8 cellular contexts compared by ENCODE assay signal in the genomic region with DNA sequence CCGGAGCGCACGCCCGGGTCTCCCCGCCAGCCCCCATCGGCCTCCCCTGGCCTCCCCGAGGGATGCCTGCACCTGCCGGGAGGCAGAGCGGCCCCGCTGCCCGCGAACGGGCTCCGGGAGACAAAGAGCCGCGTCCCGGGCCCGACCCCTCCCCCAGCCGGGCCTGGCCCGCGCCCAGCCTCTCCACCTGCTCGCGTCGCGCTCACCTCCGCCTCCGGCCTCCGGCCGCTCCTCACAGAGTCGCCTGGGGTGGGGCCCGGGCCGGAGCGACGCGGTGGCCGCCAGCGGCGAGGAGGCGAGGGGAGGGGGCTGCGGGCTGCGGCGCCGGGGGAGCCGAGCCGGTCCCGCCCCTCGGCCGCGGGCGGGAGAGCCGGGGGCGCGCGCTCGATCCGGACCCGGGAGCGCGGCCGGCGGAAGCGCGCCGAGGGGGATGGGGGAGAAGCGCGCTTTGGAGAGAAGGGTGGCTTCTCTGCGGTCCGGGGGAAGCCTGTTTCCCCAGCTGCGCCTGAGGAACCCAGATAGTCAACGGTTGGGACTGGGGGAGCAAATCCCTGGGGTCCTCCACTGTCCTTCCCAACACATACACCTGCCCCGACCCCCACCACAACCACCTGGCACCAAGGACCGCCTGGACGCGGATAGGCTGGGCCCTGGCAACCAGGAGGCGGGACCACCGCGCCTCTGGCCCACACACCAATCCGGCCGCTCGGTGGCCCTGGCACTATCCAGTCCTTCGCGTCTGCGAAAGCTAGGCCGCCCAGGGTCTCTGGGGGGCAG. TPM values are rescaled to one million over a fixed set of nuclear protein-coding genes. Genes with fewer than 3 reads are reported as not detected.
DNase-seq lines count a peak whose midpoint lies in the region; ATAC-seq, FAIRE-seq and TF ChIP-seq lines count a peak whose summit lies in the region.

A gene (minus strand): TSS at position 311 of the 777 bp plus-strand sequence. CDS start 701 bp downstream, outside the sequence.

- no peak for FAIRE-seq in K562 (lab: Jason Lieb, UNC)

- WGBS in K562 (ENCODE audit: insufficient coverage, low coverage, missing lambda C conversion rate), result 77% methylated on average over 11 of the region's 84 CpGs

- POLR2A ChIA-PET in K562 (lab: Yijun Ruan, JAX), result no interaction called here

- H3K36me3 Mint-ChIP-seq in memory B cell, result peaks cover 5% of the 10 kb centered on the region

- CTCF ChIA-PET in K562 (lab: Yijun Ruan, JAX; ENCODE audit: low intra/inter-chr PET ratio), result interaction anchor here (0.6 kb wide), 1 partner anchor 21 kb away, joined by 3 read pairs; no protein-coding TSS in a partner anchor

- no peak within 1 kb of the TSS for H3K27ac Mint-ChIP-seq in memory B cell

- no peaks in the 10 kb centered on the region for H3K36me3 ChIP-seq in K562 (ENCODE audit: control insufficient read depth, insufficient read depth, low read length)

- peak within 1 kb of the TSS; percentile 59; the same call in 1 of the 2 replicates for H2AFZ ChIP-seq in K562 (ENCODE audit: low read depth, low read length)

- no peak for TF ChIP-seq EP300 in K562 (IDR thresholded peaks at IDR 0.05; ENCODE audit: low read length)

- BruUV-seq in K562 (replicated peaks; lab: Mats Ljungman, UMichigan), result no TSS peak

- H3K9me3 Mint-ChIP-seq in memory B cell, result peaks cover 7% of the 10 kb centered on the region

- peak within 1 kb of the TSS; percentile 46 for H3K4me2 ChIP-seq in K562 (ENCODE audit: insufficient read depth, low read length)

- peak within 1 kb of the TSS; percentile 39 for H3K4me3 Mint-ChIP-seq in memory B cell

- no peaks in the 10 kb centered on the region for H3K79me2 ChIP-seq in K562 (ENCODE audit: control insufficient read depth, insufficient read depth, low read length)

- H3K9me1 ChIP-seq in K562 (ENCODE audit: control insufficient read depth, insufficient read depth, low read length), result no peaks in the 10 kb centered on the region

- peaks cover 17 to 64% of the 10 kb centered on the region in 2 experiments; a peak in 4 of 5 replicates for H3K4me1 ChIP-seq in K562 (replicated peaks in 1 of 2; ENCODE audit: control insufficient read depth in 2 of 2, insufficient read depth in 2 of 2, low read length in 2 of 2)

- DNase-seq in activated CD8-positive, alpha-beta memory T cell treated with anti-CD3 and anti-CD28 coated beads for 24 hours, result peak; percentile 67
- no peak for DNase-seq in activated CD8-positive, alpha-beta memory T cell treated with anti-CD3 and anti-CD28 coated beads, Interleukin-2, amount 50 U/mL, for 48 hours
- peak; percentile 49 for DNase-seq in NCI-H226
- DNase-seq in K562 (ENCODE audit: extremely low read depth in 1 of 4, low spot score in 3 of 4), result peak in 2 of 4 experiments; percentile 34 to 43
- DNase-seq in memory B cell (ENCODE audit: low spot score in 2 of 2), result peak in 1 of 2 donors; percentile 47

- TF ChIP-seq CTCF in K562 (IDR thresholded peaks at IDR 0.05 in 2 of 3, conservative IDR thresholded peaks at IDR 0.05 in 1 of 3; ENCODE audit: insufficient read depth in 2 of 3, low read depth in 1 of 3, low read length in 3 of 3), result no peak

- H3K27ac ChIP-seq in K562 (ENCODE audit: extremely low read depth, low read depth, low read length), result no peak within 1 kb of the TSS

- peaks cover 13% of the 10 kb centered on the region for H4K20me1 ChIP-seq in K562 (replicated peaks; ENCODE audit: control insufficient read depth, insufficient read depth, low read length)

- no peak for TF ChIP-seq POLR2A in K562 (conservative IDR thresholded peaks at IDR 0.05)

- peak within 1 kb of the TSS in 1 of 2 experiments; percentile 67; a peak in 2 of 4 replicates for H3K9ac ChIP-seq in K562 (ENCODE audit: insufficient read depth in 1 of 2, low read depth in 2 of 2, low read length in 2 of 2)

- H3K27me3 Mint-ChIP-seq in memory B cell, result peaks cover 26% of the 10 kb centered on the region

- in situ Hi-C loops in K562 (cut with MboI), result no loop called here

- H3K4me3 ChIP-seq in K562, result peak within 1 kb of the TSS; percentile 31

- H3K4me1 Mint-ChIP-seq in memory B cell, result peaks cover 23% of the 10 kb centered on the region

- intact Hi-C loops in K562 (cut with micrococcal nuclease), result loop anchor here (5.0 kb wide), 1 partner anchor 48 kb away; a partner anchor contains a TSS

- no peaks in the 10 kb centered on the region; a peak in 1 of 5 replicates for H3K27me3 ChIP-seq in K562 (ENCODE audit: control insufficient read depth in 2 of 2, insufficient read depth in 2 of 2, low read length in 2 of 2)

- no peak for TF ChIP-seq RAD21 in K562 (CRISPR knock-in tag; conservative IDR thresholded peaks at IDR 0.05 in 1 of 2, IDR thresholded peaks at IDR 0.05 in 1 of 2)

- ATAC-seq in K562 (no peak), memory B cell (ENCODE audit: low read depth) (no peak), HG03025 (IDR thresholded peaks at IDR 0.05; ENCODE audit: low FRiP score, unreplicated experiment) (no peak), HG02798 (IDR thresholded peaks at IDR 0.05; ENCODE audit: poor library complexity, unreplicated experiment) (no peak), GM19397 (IDR thresholded peaks at IDR 0.05; ENCODE audit: unreplicated experiment) (no peak)

- H3K9me3 ChIP-seq in K562 (replicated peaks; ENCODE audit: control insufficient read depth, insufficient read depth, low read depth, low read length), result no peaks in the 10 kb centered on the region

TF ChIP-seq in K562, 482 proteins besides CTCF, POLR2A, EP300 and RAD21 (continues in another document):
- peak; percentile 22 for TF ChIP-seq SP2 (IDR thresholded peaks at IDR 0.05; ENCODE audit: extremely low read depth, low read depth, low read length, poor library complexity, severe bottlenecking)
- no peak for TF ChIP-seq ZNF143 (CRISPR knock-in tag; IDR thresholded peaks at IDR 0.05)
- TF ChIP-seq PURB (CRISPR knock-in tag; IDR thresholded peaks at IDR 0.05; ENCODE audit: low read depth), result no peak
- TF ChIP-seq HDAC8 (tag; IDR thresholded peaks at IDR 0.05), result no peak
- TF ChIP-seq, protein P1, sequence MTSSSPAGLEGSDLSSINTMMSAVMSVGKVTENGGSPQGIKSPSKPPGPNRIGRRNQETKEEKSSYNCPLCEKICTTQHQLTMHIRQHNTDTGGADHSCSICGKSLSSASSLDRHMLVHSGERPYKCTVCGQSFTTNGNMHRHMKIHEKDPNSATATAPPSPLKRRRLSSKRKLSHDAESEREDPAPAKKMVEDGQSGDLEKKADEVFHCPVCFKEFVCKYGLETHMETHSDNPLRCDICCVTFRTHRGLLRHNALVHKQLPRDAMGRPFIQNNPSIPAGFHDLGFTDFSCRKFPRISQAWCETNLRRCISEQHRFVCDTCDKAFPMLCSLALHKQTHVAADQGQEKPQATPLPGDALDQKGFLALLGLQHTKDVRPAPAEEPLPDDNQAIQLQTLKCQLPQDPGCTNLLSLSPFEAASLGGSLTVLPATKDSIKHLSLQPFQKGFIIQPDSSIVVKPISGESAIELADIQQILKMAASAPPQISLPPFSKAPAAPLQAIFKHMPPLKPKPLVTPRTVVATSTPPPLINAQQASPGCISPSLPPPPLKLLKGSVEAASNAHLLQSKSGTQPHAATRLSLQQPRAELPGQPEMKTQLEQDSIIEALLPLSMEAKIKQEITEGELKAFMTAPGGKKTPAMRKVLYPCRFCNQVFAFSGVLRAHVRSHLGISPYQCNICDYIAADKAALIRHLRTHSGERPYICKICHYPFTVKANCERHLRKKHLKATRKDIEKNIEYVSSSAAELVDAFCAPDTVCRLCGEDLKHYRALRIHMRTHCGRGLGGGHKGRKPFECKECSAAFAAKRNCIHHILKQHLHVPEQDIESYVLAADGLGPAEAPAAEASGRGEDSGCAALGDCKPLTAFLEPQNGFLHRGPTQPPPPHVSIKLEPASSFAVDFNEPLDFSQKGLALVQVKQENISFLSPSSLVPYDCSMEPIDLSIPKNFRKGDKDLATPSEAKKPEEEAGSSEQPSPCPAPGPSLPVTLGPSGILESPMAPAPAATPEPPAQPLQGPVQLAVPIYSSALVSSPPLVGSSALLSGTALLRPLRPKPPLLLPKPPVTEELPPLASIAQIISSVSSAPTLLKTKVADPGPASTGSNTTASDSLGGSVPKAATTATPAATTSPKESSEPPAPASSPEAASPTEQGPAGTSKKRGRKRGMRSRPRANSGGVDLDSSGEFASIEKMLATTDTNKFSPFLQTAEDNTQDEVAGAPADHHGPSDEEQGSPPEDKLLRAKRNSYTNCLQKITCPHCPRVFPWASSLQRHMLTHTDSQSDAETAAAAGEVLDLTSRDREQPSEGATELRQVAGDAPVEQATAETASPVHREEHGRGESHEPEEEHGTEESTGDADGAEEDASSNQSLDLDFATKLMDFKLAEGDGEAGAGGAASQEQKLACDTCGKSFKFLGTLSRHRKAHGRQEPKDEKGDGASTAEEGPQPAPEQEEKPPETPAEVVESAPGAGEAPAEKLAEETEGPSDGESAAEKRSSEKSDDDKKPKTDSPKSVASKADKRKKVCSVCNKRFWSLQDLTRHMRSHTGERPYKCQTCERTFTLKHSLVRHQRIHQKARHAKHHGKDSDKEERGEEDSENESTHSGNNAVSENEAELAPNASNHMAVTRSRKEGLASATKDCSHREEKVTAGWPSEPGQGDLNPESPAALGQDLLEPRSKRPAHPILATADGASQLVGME (CRISPR knock-in tag; IDR thresholded peaks at IDR 0.05), result no peak

RNA-seq across cellular contexts. Expression of the gene that starts here (rescaled TPM):
- total RNA-seq in K562 (2011; cell fraction: chromatin; rRNA removed; ENCODE audit: low replicate concordance), result 0.14 and 0.35 TPM in 2 replicates
- total RNA-seq in K562 (2011; cell fraction: nucleolus; rRNA removed), result 0.17 and 0.26 TPM in 2 replicates
- total RNA-seq in K562 (2011; cell fraction: nucleoplasm; rRNA removed), result 0.22 and 0.53 TPM in 2 replicates
- total RNA-seq in K562 (2014; rRNA removed) (0.05 TPM in 1 of 2 replicates, not detected in the other), K562 (2014; rRNA removed; fragmentation: Illumina TruSeq; extraction: Trizol) (not detected in 2 replicates), K562 (2015; rRNA removed; fragmentation: Illumina TruSeq; extraction: Trizol) (0.04 TPM in 1 of 2 replicates, not detected in the other), K562 (2021) (0.29 and 0.42 TPM in 2 replicates)
- polyA plus RNA-seq in K562 (2011; rRNA removed) (0.07 TPM in 1 of 2 replicates, not detected in the other), K562 (2014; fragmentation: Illumina TruSeq; extraction: Trizol) (0.06 and 0.14 TPM in 2 replicates), K562 (2014; fragmentation: Nextera tagmentation; extraction: Ambion mirVana) (not detected), K562 (2014; rRNA removed) (not detected in 2 replicates)
- 0.09 and 0.13 TPM in 2 replicates for polyA plus RNA-seq in K562 (2011; cell fraction: cytosol; rRNA removed)
- polyA plus RNA-seq in K562 (2011; cell fraction: nucleus; rRNA removed), result 0.25 and 0.30 TPM in 2 replicates
- 0.16 and 0.22 TPM in 2 replicates for polyA plus RNA-seq in K562 (2012)
- 0.06 TPM in 1 of 2 replicates, not detected in the other for polyA minus RNA-seq in K562 (2011; rRNA and poly(A)+ RNA removed)
- polyA minus RNA-seq in K562 (2011; cell fraction: cytosol; rRNA and poly(A)+ RNA removed), result 0.29 and 0.82 TPM in 2 replicates
- 0.11 and 0.13 TPM in 2 replicates for polyA minus RNA-seq in K562 (2011; cell fraction: nucleus; rRNA and poly(A)+ RNA removed)
